In the genomic region with DNA sequence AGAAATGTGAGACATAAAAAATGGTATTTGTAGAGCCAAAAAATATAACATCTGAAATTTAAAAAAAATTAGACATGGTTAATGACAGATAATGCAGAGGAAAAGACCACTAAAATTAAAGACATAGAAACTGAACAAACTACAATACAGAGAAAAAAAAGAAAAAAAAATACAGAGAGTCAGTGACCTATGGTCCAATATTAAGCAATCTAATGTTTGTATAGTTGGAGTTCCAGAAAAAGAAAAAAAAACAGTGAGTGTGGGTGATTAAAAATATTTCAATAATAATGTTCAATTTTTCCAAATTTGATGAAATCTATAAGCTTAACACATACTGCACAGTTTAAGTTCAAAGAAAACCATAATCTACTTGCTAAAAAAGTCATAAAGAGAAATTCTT, we compare ENCODE assay signal across 8 cellular contexts.
"Had no signal": no experiment of that assay in that cellular context is flagged by ENCODE, and none has a peak within 500 bp of the region (broad histone marks: within the 10 kb centered on the region; RNA-seq: fewer than 3 reads in every experiment).

No MANE protein-coding gene starts in this region.

- H2AFZ ChIP-seq: GM23338 had no signal

- H3K4me3 ChIP-seq: GM23338, K562 had no signal

- H3K4me2 ChIP-seq: GM23338 had no signal

- FAIRE-seq: H1, H54, K562 had no signal

- ATAC-seq: GM23338, K562 had no signal

- H3K27ac ChIP-seq: HL-60 had no signal

- DNase-seq: H9, HCEC 1CT, IMR-90 had no signal
